In genomic region chr7:73906874-73907273, GRCh38 we compare ENCODE assay signal across 21 cellular contexts. TPM values are rescaled to one million over a fixed set of nuclear protein-coding genes. Genes with fewer than 3 reads are reported as not detected.
"Had no signal": no experiment of that assay in that cellular context is flagged by ENCODE, and none has a peak within 500 bp of the region (broad histone marks: within the 10 kb centered on the region; RNA-seq: fewer than 3 reads in every experiment).

No MANE protein-coding gene starts in this region.

- H3K4me3 ChIP-seq: mucosa of descending colon, transverse colon had no signal

- H3K36me3 Mint-ChIP-seq: activated naive CD8-positive, alpha-beta T cell treated with anti-CD3 and anti-CD28 coated beads, Interleukin-2, amount 10 ng/mL, durations not matched to agents 7 days and 5 days; naive thymus-derived CD4-positive, alpha-beta T cell had no signal

- H3K9me3 ChIP-seq: mucosa of descending colon, transverse colon had no signal

- H3K9me3 Mint-ChIP-seq: activated CD4-positive, alpha-beta memory T cell treated with anti-CD3 and anti-CD28 coated beads, Interleukin-2, amount 10 ng/mL, durations not matched to agents 7 days and 5 days; activated naive CD8-positive, alpha-beta T cell treated with anti-CD3 and anti-CD28 coated beads, Interleukin-2, amount 10 ng/mL, durations not matched to agents 7 days and 5 days; activated T-cell treated with anti-CD3 and anti-CD28 coated beads, Interleukin-2, amount 50 U/mL, for 4 hours; naive thymus-derived CD4-positive, alpha-beta T cell had no signal

- H3K27ac Mint-ChIP-seq: activated CD4-positive, alpha-beta memory T cell treated with anti-CD3 and anti-CD28 coated beads, Interleukin-2, amount 10 ng/mL, durations not matched to agents 7 days and 5 days; activated naive CD8-positive, alpha-beta T cell treated with anti-CD3 and anti-CD28 coated beads, Interleukin-2, amount 10 ng/mL, durations not matched to agents 7 days and 5 days; naive thymus-derived CD4-positive, alpha-beta T cell had no signal

- DNase-seq: activated CD4-positive, alpha-beta memory T cell treated with anti-CD3 and anti-CD28 coated beads, Interleukin-2, amount 10 ng/mL, durations not matched to agents 7 days and 5 days; activated CD4-positive, alpha-beta T cell treated with anti-CD3 and anti-CD28 coated beads for 4 hours; activated gamma-delta T cell treated with Interleukin-2 at 50 U/mL for 16 hours; activated naive CD8-positive, alpha-beta T cell treated with anti-CD3 and anti-CD28 coated beads, Interleukin-2, amount 10 ng/mL, durations not matched to agents 7 days and 5 days; activated T-cell treated with anti-CD3 and anti-CD28 coated beads, Interleukin-2, amount 50 U/mL, for 4 hours; brain microvascular endothelial cell; effector memory CD4-positive, alpha-beta T cell; foreskin melanocyte; mammary epithelial cell; naive thymus-derived CD4-positive, alpha-beta T cell; retina; stimulated activated CD4-positive, alpha-beta T cell treated with anti-CD3 and anti-CD28 coated beads, Interleukin-15, amount 100 ng/mL, for 24 hours; stimulated activated CD4-positive, alpha-beta T cell treated with anti-CD3 and anti-CD28 coated beads, Interleukin-4, amount 100 ng/mL, for 1 hour; stimulated activated naive CD4-positive, alpha-beta T cell; T-helper 9 cell; transverse colon had no signal

- H3K36me3 ChIP-seq: brain microvascular endothelial cell, transverse colon had no signal

- H3K27me3 ChIP-seq: brain microvascular endothelial cell, transverse colon had no signal

- H3K4me3 Mint-ChIP-seq: activated CD4-positive, alpha-beta memory T cell treated with anti-CD3 and anti-CD28 coated beads, Interleukin-2, amount 10 ng/mL, durations not matched to agents 7 days and 5 days; activated naive CD8-positive, alpha-beta T cell treated with anti-CD3 and anti-CD28 coated beads, Interleukin-2, amount 10 ng/mL, durations not matched to agents 7 days and 5 days; activated T-cell treated with anti-CD3 and anti-CD28 coated beads, Interleukin-2, amount 50 U/mL, for 4 hours; naive thymus-derived CD4-positive, alpha-beta T cell had no signal

- ATAC-seq: activated T-cell treated with anti-CD3 and anti-CD28 coated beads, Interleukin-2, amount 50 U/mL, for 4 hours; mucosa of descending colon; naive thymus-derived CD4-positive, alpha-beta T cell had no signal

- H3K4me1 Mint-ChIP-seq: activated CD4-positive, alpha-beta memory T cell treated with anti-CD3 and anti-CD28 coated beads, Interleukin-2, amount 10 ng/mL, durations not matched to agents 7 days and 5 days; activated naive CD8-positive, alpha-beta T cell treated with anti-CD3 and anti-CD28 coated beads, Interleukin-2, amount 10 ng/mL, durations not matched to agents 7 days and 5 days; naive thymus-derived CD4-positive, alpha-beta T cell had no signal

- H3K27ac ChIP-seq: brain microvascular endothelial cell, transverse colon, VCaP had no signal

RNA-seq across cellular contexts. Expression of gene TMEM270, which starts 45.9 kb away (rescaled TPM):
- total RNA-seq: activated CD4-positive, alpha-beta memory T cell treated with anti-CD3 and anti-CD28 coated beads, Interleukin-2, amount 10 ng/mL, durations not matched to agents 7 days and 5 days; activated naive CD8-positive, alpha-beta T cell treated with anti-CD3 and anti-CD28 coated beads, Interleukin-2, amount 10 ng/mL, durations not matched to agents 7 days and 5 days; activated T-cell treated with anti-CD3 and anti-CD28 coated beads, Interleukin-2, amount 50 U/mL, for 4 hours; fibroblast of lung; mammary epithelial cell; mucosa of descending colon; naive thymus-derived CD4-positive, alpha-beta T cell; skeletal muscle tissue; subcutaneous adipose tissue; transverse colon had no signal
- polyA plus RNA-seq: fibroblast of lung; mammary epithelial cell; naive thymus-derived CD4-positive, alpha-beta T cell had no signal
